In the genomic region with DNA sequence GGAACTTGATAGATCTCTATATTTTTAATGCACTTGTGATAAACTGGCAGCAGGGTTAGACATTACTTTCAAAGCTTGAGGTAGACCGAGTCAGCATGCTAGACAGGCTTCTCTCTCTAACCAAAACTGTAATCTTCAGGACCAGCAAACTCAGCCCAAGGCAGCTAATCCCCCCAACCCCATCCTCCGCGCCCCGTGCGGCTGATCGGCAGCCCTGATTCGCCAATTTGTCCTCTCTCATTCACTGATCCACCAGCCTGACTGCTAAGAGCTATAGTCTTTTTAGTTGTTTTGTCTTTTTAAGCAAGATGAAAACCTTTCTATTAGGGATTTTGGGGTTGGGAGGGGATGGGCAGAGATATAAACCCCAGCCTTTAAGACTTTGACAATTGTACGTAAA, we compare ENCODE assay signal across 15 cellular contexts. TPM values are rescaled to one million over a fixed set of nuclear protein-coding genes. Genes with fewer than 3 reads are reported as not detected.
DNase-seq lines count a peak whose midpoint lies in the region; ATAC-seq and TF ChIP-seq lines count a peak whose summit lies in the region.
"Had no signal": no experiment of that assay in that cellular context is flagged by ENCODE, and none has a peak within 500 bp of the region (broad histone marks: within the 10 kb centered on the region; RNA-seq: fewer than 3 reads in every experiment).

No MANE protein-coding gene starts in this region.

- no peaks in the 10 kb centered on the region for H3K9me3 Mint-ChIP-seq in activated naive CD4-positive, alpha-beta T cell treated with anti-CD3 and anti-CD28 coated beads, Interleukin-2, amount 50 U/mL, for 24 hours
- no peaks in the 10 kb centered on the region for H3K9me3 Mint-ChIP-seq in GM23338

- H3K36me3 ChIP-seq in GM23338 (ENCODE audit: insufficient read depth) = no peaks in the 10 kb centered on the region
- peaks cover 7 to 35% of the 10 kb centered on the region in 2 donors for H3K36me3 ChIP-seq in neuronal stem cell (replicated peaks in 1 of 2; ENCODE audit: control insufficient read depth in 2 of 2, insufficient read depth in 2 of 2, low read length in 2 of 2)

- no peak overlapping the region for H3K14ac ChIP-seq in neuronal stem cell (ENCODE audit: low read length)

- H3K4ac ChIP-seq in neuronal stem cell (ENCODE audit: low read length) = no peak overlapping the region

- WGBS in neuronal stem cell (ENCODE audit: extremely low coverage in 2 of 2, insufficient read length in 2 of 2, insufficient replicate concordance in 1 of 2), 2 donors = no CpG with 5 or more reads among the region's 8 CpGs

- H3K4me1 ChIP-seq in GM23338 (ENCODE audit: insufficient read depth) (peaks cover 13% of the 10 kb centered on the region), neuronal stem cell (ENCODE audit: control insufficient read depth in 2 of 2, insufficient read depth in 1 of 2, low read depth in 1 of 2, low read length in 2 of 2) (peaks cover 12 to 13% of the 10 kb centered on the region in 2 donors)
- H3K4me1 ChIP-seq: Caco-2 had no signal

- no peaks in the 10 kb centered on the region for H3K79me2 ChIP-seq in GM23338 (replicated peaks; ENCODE audit: insufficient read depth)

- H3K27me3 ChIP-seq in GM23338 (ENCODE audit: insufficient read depth) (no peaks in the 10 kb centered on the region), neuronal stem cell (ENCODE audit: control insufficient read depth in 3 of 3, insufficient read depth in 3 of 3, low read depth in 1 of 3, low read length in 3 of 3) (no peaks in the 10 kb centered on the region)
- H3K27me3 ChIP-seq: BLaER1 had no signal

- H2AFZ ChIP-seq in GM23338 (no peak overlapping the region), neuronal stem cell (ENCODE audit: low read length) (no peak overlapping the region)

- H2BK12ac ChIP-seq in neuronal stem cell (ENCODE audit: low read length) = no peak overlapping the region

- no peak overlapping the region for H2BK5ac ChIP-seq in neuronal stem cell (ENCODE audit: low read length)

- H3K27ac Mint-ChIP-seq in activated naive CD4-positive, alpha-beta T cell treated with anti-CD3 and anti-CD28 coated beads, Interleukin-2, amount 50 U/mL, for 24 hours = peak overlapping the region; percentile 24
- no peak overlapping the region for H3K27ac Mint-ChIP-seq in GM23338

- no peaks in the 10 kb centered on the region for H4K20me1 ChIP-seq in GM23338 (replicated peaks; ENCODE audit: insufficient read depth)
- H4K20me1 ChIP-seq: BLaER1 had no signal

- DNase-seq in activated naive CD4-positive, alpha-beta T cell (lab: John Stamatoyannopoulos, UW) = no peak
- DNase-seq in GM23338 (ENCODE audit: low spot score) (no peak), ecto neural progenitor cell (ENCODE audit: low spot score) (peak; percentile 67), neuronal stem cell (ENCODE audit: low spot score) (peak; percentile 17), posterior cingulate gyrus (no peak), midbrain (lab: John Stamatoyannopoulos, UW) (no peak)
- DNase-seq: 8988T, Caco-2, GDM1, HCEC 1CT had no signal

- H3K23ac ChIP-seq in neuronal stem cell (ENCODE audit: low read depth, low read length, poor library complexity) = no peak overlapping the region

- TF ChIP-seq CTCF in GM23338 (conservative IDR thresholded peaks at IDR 0.05; ENCODE audit: low read depth in 2 of 2) = no peak

- no peak overlapping the region for H2AK5ac ChIP-seq in neuronal stem cell (ENCODE audit: low read depth, low read length)

- H2BK15ac ChIP-seq in neuronal stem cell (ENCODE audit: low read length) = no peak overlapping the region

- no peak overlapping the region for H3K4me3 Mint-ChIP-seq in activated naive CD4-positive, alpha-beta T cell treated with anti-CD3 and anti-CD28 coated beads, Interleukin-2, amount 50 U/mL, for 24 hours
- H3K4me3 Mint-ChIP-seq in GM23338 = no peak overlapping the region
- H3K4me3 Mint-ChIP-seq: CD14-positive monocyte had no signal

- H2BK120ac ChIP-seq in neuronal stem cell (ENCODE audit: low read depth, low read length) = no peak overlapping the region

- H3K27me3 Mint-ChIP-seq in activated naive CD4-positive, alpha-beta T cell treated with anti-CD3 and anti-CD28 coated beads, Interleukin-2, amount 50 U/mL, for 24 hours = no peaks in the 10 kb centered on the region
- H3K27me3 Mint-ChIP-seq in GM23338 (ENCODE audit: insufficient read depth, low read depth, poor library complexity) = peaks cover 8% of the 10 kb centered on the region

- peaks cover 0 to 1% of the 10 kb centered on the region in 2 donors for H3K9me3 ChIP-seq in neuronal stem cell (replicated peaks in 1 of 2; ENCODE audit: control insufficient read depth in 2 of 2, insufficient read depth in 1 of 2, low read depth in 1 of 2, low read length in 2 of 2)
- H3K9me3 ChIP-seq: BLaER1, Caco-2 had no signal

- H3K79me1 ChIP-seq in neuronal stem cell (ENCODE audit: low read depth, low read length) = no peaks in the 10 kb centered on the region

- H3K4me1 Mint-ChIP-seq in activated naive CD4-positive, alpha-beta T cell treated with anti-CD3 and anti-CD28 coated beads, Interleukin-2, amount 50 U/mL, for 24 hours = peaks cover 13% of the 10 kb centered on the region
- peaks cover 22% of the 10 kb centered on the region for H3K4me1 Mint-ChIP-seq in GM23338

- H4K91ac ChIP-seq in neuronal stem cell (ENCODE audit: low read depth, low read length, poor library complexity) = no peak overlapping the region

- H3K4me2 ChIP-seq in GM23338 (no peak overlapping the region), neuronal stem cell (ENCODE audit: insufficient read depth, low read length, poor library complexity, severe bottlenecking) (no peak overlapping the region)
- H3K4me2 ChIP-seq: BLaER1 had no signal

- no peaks in the 10 kb centered on the region for H3K9me2 ChIP-seq in GM23338 (ENCODE audit: insufficient read depth)

- H4K8ac ChIP-seq in neuronal stem cell (ENCODE audit: low read depth, low read length) = no peak overlapping the region

- H3K9ac ChIP-seq in neuronal stem cell (ENCODE audit: low read depth, low read length, poor library complexity) = no peak overlapping the region
- H3K9ac ChIP-seq: BLaER1 had no signal

- intact Hi-C loops in posterior cingulate gyrus (cut with DNase I) = no loop called here

- peak; percentile 32 for ATAC-seq in GM23338
- ATAC-seq in GM21576 (IDR thresholded peaks at IDR 0.05; ENCODE audit: unreplicated experiment) = no peak

- no peaks in the 10 kb centered on the region for H3F3A ChIP-seq in GM23338 (replicated peaks; ENCODE audit: low read depth)

- H3K4me3 ChIP-seq in GM23338 (no peak overlapping the region), neuronal stem cell (ENCODE audit: low read length in 2 of 2) (no peak overlapping the region)
- H3K4me3 ChIP-seq: BLaER1 had no signal

- H3K27ac ChIP-seq in GM23338 (ENCODE audit: low read depth) (no peak overlapping the region), neuronal stem cell (replicated peaks; ENCODE audit: low read length) (no peak overlapping the region)
- H3K27ac ChIP-seq: BLaER1, HL-60 had no signal

- H3K36me3 Mint-ChIP-seq in activated naive CD4-positive, alpha-beta T cell treated with anti-CD3 and anti-CD28 coated beads, Interleukin-2, amount 50 U/mL, for 24 hours = peaks cover 21% of the 10 kb centered on the region
- peaks cover 5% of the 10 kb centered on the region for H3K36me3 Mint-ChIP-seq in GM23338 (ENCODE audit: low read depth)

- no peak overlapping the region for H3K18ac ChIP-seq in neuronal stem cell (ENCODE audit: low read length)

TF ChIP-seq in GM23338, 12 proteins besides CTCF, POLR2A, EP300 and RAD21 (continues in another document):
- TF ChIP-seq, protein P1, sequence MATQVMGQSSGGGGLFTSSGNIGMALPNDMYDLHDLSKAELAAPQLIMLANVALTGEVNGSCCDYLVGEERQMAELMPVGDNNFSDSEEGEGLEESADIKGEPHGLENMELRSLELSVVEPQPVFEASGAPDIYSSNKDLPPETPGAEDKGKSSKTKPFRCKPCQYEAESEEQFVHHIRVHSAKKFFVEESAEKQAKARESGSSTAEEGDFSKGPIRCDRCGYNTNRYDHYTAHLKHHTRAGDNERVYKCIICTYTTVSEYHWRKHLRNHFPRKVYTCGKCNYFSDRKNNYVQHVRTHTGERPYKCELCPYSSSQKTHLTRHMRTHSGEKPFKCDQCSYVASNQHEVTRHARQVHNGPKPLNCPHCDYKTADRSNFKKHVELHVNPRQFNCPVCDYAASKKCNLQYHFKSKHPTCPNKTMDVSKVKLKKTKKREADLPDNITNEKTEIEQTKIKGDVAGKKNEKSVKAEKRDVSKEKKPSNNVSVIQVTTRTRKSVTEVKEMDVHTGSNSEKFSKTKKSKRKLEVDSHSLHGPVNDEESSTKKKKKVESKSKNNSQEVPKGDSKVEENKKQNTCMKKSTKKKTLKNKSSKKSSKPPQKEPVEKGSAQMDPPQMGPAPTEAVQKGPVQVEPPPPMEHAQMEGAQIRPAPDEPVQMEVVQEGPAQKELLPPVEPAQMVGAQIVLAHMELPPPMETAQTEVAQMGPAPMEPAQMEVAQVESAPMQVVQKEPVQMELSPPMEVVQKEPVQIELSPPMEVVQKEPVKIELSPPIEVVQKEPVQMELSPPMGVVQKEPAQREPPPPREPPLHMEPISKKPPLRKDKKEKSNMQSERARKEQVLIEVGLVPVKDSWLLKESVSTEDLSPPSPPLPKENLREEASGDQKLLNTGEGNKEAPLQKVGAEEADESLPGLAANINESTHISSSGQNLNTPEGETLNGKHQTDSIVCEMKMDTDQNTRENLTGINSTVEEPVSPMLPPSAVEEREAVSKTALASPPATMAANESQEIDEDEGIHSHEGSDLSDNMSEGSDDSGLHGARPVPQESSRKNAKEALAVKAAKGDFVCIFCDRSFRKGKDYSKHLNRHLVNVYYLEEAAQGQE (IDR thresholded peaks at IDR 0.05; ENCODE audit: unreplicated experiment) = no peak
- no peak for TF ChIP-seq NANOG (IDR thresholded peaks at IDR 0.05; ENCODE audit: borderline replicate concordance)
- no peak for TF ChIP-seq CREB1 (CRISPR knock-in tag; IDR thresholded peaks at IDR 0.05; ENCODE audit: low read depth)
- TF ChIP-seq STAT1 (IDR thresholded peaks at IDR 0.05; ENCODE audit: unreplicated experiment) = no peak
- no peak for TF ChIP-seq EZH2 (IDR thresholded peaks at IDR 0.05; ENCODE audit: low read depth, unreplicated experiment)
- no peak for TF ChIP-seq EZH2phosphoT487 (IDR thresholded peaks at IDR 0.05; ENCODE audit: unreplicated experiment)
- TF ChIP-seq ZNF114 (CRISPR knock-in tag; IDR thresholded peaks at IDR 0.05) = no peak
- no peak for TF ChIP-seq POLR2AphosphoS5 (IDR thresholded peaks at IDR 0.05; ENCODE audit: low read depth)

RNA-seq across cellular contexts. Expression of a gene that starts 20.7 kb away (rescaled TPM):
- total RNA-seq in GM23338 (2014; rRNA removed; shearing (Covaris generic)) = 0.82 and 1.4 TPM in 2 replicates
- 0.54 and 0.60 TPM in 2 replicates for polyA plus RNA-seq in GM23338 (2016; fragmentation: Nextera tagmentation; extraction: Ambion mirVana)
- polyA plus RNA-seq in neuronal stem cell (2013, experiment 1 of 2) = 0.54 TPM
- 0.75 TPM for polyA plus RNA-seq in neuronal stem cell (2013, experiment 2 of 2)

RNA-seq across cellular contexts. Expression of a gene that starts 25.8 kb away (rescaled TPM):
- 1.5 and 1.8 TPM in 2 replicates for total RNA-seq in GM23338 (2014; rRNA removed; shearing (Covaris generic))
- 3.6 and 3.9 TPM in 2 replicates for polyA plus RNA-seq in GM23338 (2016; fragmentation: Nextera tagmentation; extraction: Ambion mirVana)
- polyA plus RNA-seq in neuronal stem cell (2013, experiment 1 of 2) = 6.9 TPM
- polyA plus RNA-seq in neuronal stem cell (2013, experiment 2 of 2) = 6.8 TPM

RNA-seq across cellular contexts. Expression of a gene that starts 46.9 kb away (rescaled TPM):
- 54.3 and 65.2 TPM in 2 replicates for total RNA-seq in GM23338 (2014; rRNA removed; shearing (Covaris generic))
- 133 and 135 TPM in 2 replicates for polyA plus RNA-seq in GM23338 (2016; fragmentation: Nextera tagmentation; extraction: Ambion mirVana)
- 123 TPM for polyA plus RNA-seq in neuronal stem cell (2013, experiment 1 of 2)
- polyA plus RNA-seq in neuronal stem cell (2013, experiment 2 of 2) = 126 TPM

Comparison
In these comparisons a context has a peak if more than half of its experiments do, and no peak if none do; other contexts are left out.
1. DNase-seq: peak in ecto neural progenitor cell (single experiment) and neuronal stem cell (single experiment); none in activated naive CD4-positive, alpha-beta T cell (0 of 4), GM23338 (single experiment), posterior cingulate gyrus (0 of 10) and midbrain (single experiment).